ENCODE assay signal across 1 cellular context in genomic region chr7:44490351-44491200, GRCh38.
TF ChIP-seq lines count a peak whose summit lies in the region.

TSS of gene NUDCD3 (minus strand) at chr7:44490658. CDS start at chr7:44490600, 58 bp downstream.

TF ChIP-seq in HepG2, 621 proteins besides CTCF, POLR2A, EP300 and RAD21 (continued from another document and continues in another):
- peak; percentile 80; the same call in 1 of the 2 replicates for TF ChIP-seq TFDP1 (CRISPR knock-in tag; IDR thresholded peaks at IDR 0.05; ENCODE audit: borderline replicate concordance)
- peak; percentile 30; the same call in 1 of the 2 replicates for TF ChIP-seq IRF2 (CRISPR knock-in tag; IDR thresholded peaks at IDR 0.05)
- peak; percentile 89 for TF ChIP-seq MAX (IDR thresholded peaks at IDR 0.05)
- TF ChIP-seq CSRNP2 (CRISPR knock-in tag; conservative IDR thresholded peaks at IDR 0.05; ENCODE audit: low read depth), result no peak
- no peak for TF ChIP-seq SP140L (CRISPR knock-in tag; IDR thresholded peaks at IDR 0.05; ENCODE audit: borderline replicate concordance)
- peak; percentile 67; the same call in 1 of the 2 replicates for TF ChIP-seq GLI4 (CRISPR knock-in tag; IDR thresholded peaks at IDR 0.05; ENCODE audit: borderline replicate concordance)
- TF ChIP-seq CREB3 (CRISPR knock-in tag; IDR thresholded peaks at IDR 0.05), result no peak
- TF ChIP-seq YEATS4 (CRISPR knock-in tag; IDR thresholded peaks at IDR 0.05; ENCODE audit: borderline replicate concordance), result peak; percentile 90
- peak; percentile 97 for TF ChIP-seq KAT8 (CRISPR knock-in tag; IDR thresholded peaks at IDR 0.05)
- peak; percentile 53 for TF ChIP-seq ZNF782 (CRISPR knock-in tag; IDR thresholded peaks at IDR 0.05; ENCODE audit: borderline replicate concordance)
- peak; percentile 31; the same call in 1 of the 2 replicates for TF ChIP-seq GATAD2A (CRISPR knock-in tag; IDR thresholded peaks at IDR 0.05)
- TF ChIP-seq ELF1 (CRISPR knock-in tag; IDR thresholded peaks at IDR 0.05), result peak; percentile 95
- TF ChIP-seq THYN1 (CRISPR knock-in tag; IDR thresholded peaks at IDR 0.05; ENCODE audit: borderline replicate concordance, low read depth), result no peak
- peak; percentile 82; the same call in 1 of the 2 replicates for TF ChIP-seq ZNF598 (CRISPR knock-in tag; IDR thresholded peaks at IDR 0.05; ENCODE audit: borderline replicate concordance)
- TF ChIP-seq ZZZ3 (CRISPR knock-in tag; IDR thresholded peaks at IDR 0.05; ENCODE audit: borderline replicate concordance), result peak; percentile 44; the same call in 1 of the 2 replicates
- TF ChIP-seq ZNF20 (CRISPR knock-in tag; IDR thresholded peaks at IDR 0.05), result no peak
- peak; percentile 78; the same call in 1 of the 2 replicates for TF ChIP-seq BORCS8-MEF2B (CRISPR knock-in tag; IDR thresholded peaks at IDR 0.05)
- TF ChIP-seq WIZ (CRISPR knock-in tag; IDR thresholded peaks at IDR 0.05), result peak; percentile 93
- TF ChIP-seq ZNF879 (CRISPR knock-in tag; IDR thresholded peaks at IDR 0.05), result no peak; the same call in 1 of the 2 replicates
- peak; percentile 94 for TF ChIP-seq ZBTB40 (IDR thresholded peaks at IDR 0.05)
- TF ChIP-seq ZBTB40 (CRISPR knock-in tag; IDR thresholded peaks at IDR 0.05), result peak; percentile 87
- TF ChIP-seq FOSL2 (CRISPR knock-in tag; IDR thresholded peaks at IDR 0.05), result peak; percentile 18; the same call in 1 of the 2 replicates
- peak; percentile 85; the same call in 1 of the 2 replicates for TF ChIP-seq SPEN (CRISPR knock-in tag; IDR thresholded peaks at IDR 0.05; ENCODE audit: low read depth)
- TF ChIP-seq ZNF17 (CRISPR knock-in tag; IDR thresholded peaks at IDR 0.05), result peak; percentile 52; the same call in 1 of the 2 replicates
- TF ChIP-seq HMGXB4 (CRISPR knock-in tag; IDR thresholded peaks at IDR 0.05; ENCODE audit: borderline replicate concordance in 1 of 2, low read depth in 1 of 2), result peak; percentile 86 to 92
- TF ChIP-seq NFAT5 (CRISPR knock-in tag; IDR thresholded peaks at IDR 0.05), result no peak
- peak; percentile 71 for TF ChIP-seq ZNF891 (CRISPR knock-in tag; IDR thresholded peaks at IDR 0.05)
- no peak; the same call in 1 of the 2 replicates for TF ChIP-seq PAX8 (CRISPR knock-in tag; IDR thresholded peaks at IDR 0.05; ENCODE audit: borderline replicate concordance)
- no peak for TF ChIP-seq NFE2 (CRISPR knock-in tag; IDR thresholded peaks at IDR 0.05)
